23 cellular contexts compared by ENCODE assay signal in genomic region chr17:14372905-14373559, GRCh38.
DNase-seq lines count a peak whose midpoint lies in the region; ATAC-seq and TF ChIP-seq lines count a peak whose summit lies in the region.
"Had no signal": no experiment of that assay in that cellular context is flagged by ENCODE, and none has a peak within 500 bp of the region (broad histone marks: within the 10 kb centered on the region; RNA-seq: fewer than 3 reads in every experiment).

No MANE protein-coding gene starts in this region.

- H3K27ac ChIP-seq in neural progenitor cell (no peak overlapping the region), Karpas-422 (ENCODE audit: low read length) (no peak overlapping the region)
- H3K27ac ChIP-seq in CD8-positive, alpha-beta memory T cell (ENCODE audit: low read depth, low read length) = no peak overlapping the region
- H3K27ac ChIP-seq: sigmoid colon, SK-N-MC, thoracic aorta had no signal

- H3K9me3 Mint-ChIP-seq in Caco-2 (ENCODE audit: unreplicated experiment) (no peaks in the 10 kb centered on the region), WTC11 (peaks cover 2% of the 10 kb centered on the region), neural progenitor cell (no peaks in the 10 kb centered on the region)
- no peaks in the 10 kb centered on the region for H3K9me3 Mint-ChIP-seq in CD8-positive, alpha-beta memory T cell
- H3K9me3 Mint-ChIP-seq: activated B cell treated with CpG ODN at 0.5 μM for 24 hours; activated CD4-positive, alpha-beta memory T cell treated with anti-CD3 and anti-CD28 coated beads, Interleukin-2, amount 10 ng/mL, durations not matched to agents 7 days and 5 days; CD4-positive, alpha-beta T cell; stimulated activated memory B cell treated with anti-CD40 and anti-IgM and Interleukin-4, amounts not matched to agents 10 μg/mL and 1 μg/mL and 100 μg/mL, for 72 hours had no signal

- 0 out of 2 replicates have a peak, but pooled peaks cover 8% of the 10 kb centered on the region for H3K4me1 ChIP-seq in Caco-2
- peaks cover 19% of the 10 kb centered on the region for H3K4me1 ChIP-seq in neural progenitor cell
- H3K4me1 ChIP-seq in Karpas-422 (ENCODE audit: low read length) = no peaks in the 10 kb centered on the region
- no peaks in the 10 kb centered on the region for H3K4me1 ChIP-seq in CD8-positive, alpha-beta memory T cell (ENCODE audit: insufficient read depth, low read length)
- H3K4me1 ChIP-seq: sigmoid colon had no signal

- no peaks in the 10 kb centered on the region for H3K27me3 ChIP-seq in Caco-2 (replicated peaks; ENCODE audit: control insufficient read depth, insufficient read depth, low read length)
- no peaks in the 10 kb centered on the region for H3K27me3 ChIP-seq in neural progenitor cell
- no peaks in the 10 kb centered on the region for H3K27me3 ChIP-seq in Karpas-422 (ENCODE audit: low read length)
- no peaks in the 10 kb centered on the region for H3K27me3 ChIP-seq in CD8-positive, alpha-beta memory T cell (ENCODE audit: insufficient read depth, low read length, poor library complexity, severe bottlenecking)
- H3K27me3 ChIP-seq: sigmoid colon had no signal

- H3K9ac ChIP-seq in neural progenitor cell (no peak overlapping the region), Karpas-422 (ENCODE audit: low read length) (no peak overlapping the region)

- POLR2A ChIA-PET in Caco-2 (lab: Charles Lee) (interaction anchor here (0.7 kb wide), 1 partner anchor 32 kb away, joined by 5 read pairs; no protein-coding TSS in a partner anchor), WTC11 (lab: Charles Lee) (no interaction called here)
- POLR2A ChIA-PET in CD8-positive, alpha-beta memory T cell (lab: Charles Lee) = no interaction called here

- H3K4me1 Mint-ChIP-seq in Caco-2 (ENCODE audit: low read depth, unreplicated experiment) = peaks cover 15% of the 10 kb centered on the region
- peaks cover 26% of the 10 kb centered on the region for H3K4me1 Mint-ChIP-seq in WTC11
- H3K4me1 Mint-ChIP-seq in neural progenitor cell = peaks cover 34% of the 10 kb centered on the region
- peaks cover 0 to 2% (median 0%) of the 10 kb centered on the region in 3 donors for H3K4me1 Mint-ChIP-seq in CD8-positive, alpha-beta memory T cell
- H3K4me1 Mint-ChIP-seq: activated B cell treated with CpG ODN at 0.5 μM for 24 hours; activated CD4-positive, alpha-beta memory T cell treated with anti-CD3 and anti-CD28 coated beads, Interleukin-2, amount 10 ng/mL, durations not matched to agents 7 days and 5 days; stimulated activated memory B cell treated with anti-CD40 and anti-IgM and Interleukin-4, amounts not matched to agents 10 μg/mL and 1 μg/mL and 100 μg/mL, for 72 hours had no signal

- peak; percentile 62 to 72 for DNase-seq in Caco-2
- DNase-seq in WTC11 (ENCODE audit: low spot score) = peak; percentile 17
- DNase-seq in islet precursor cell = peak; percentile 67
- DNase-seq in neural progenitor cell (ENCODE audit: low spot score) = peak; percentile 57
- no peak for DNase-seq in Karpas-422
- DNase-seq in left colon = no peak
- DNase-seq in NCI-H526 treated with DMSO at 0.1 percent for 48 hours (lab: John Stamatoyannopoulos, UW) = no peak
- DNase-seq in CD8-positive, alpha-beta memory T cell = no peak
- DNase-seq: activated B cell treated with CpG ODN at 0.5 μM for 24 hours; activated CD4-positive, alpha-beta memory T cell treated with anti-CD3 and anti-CD28 coated beads, Interleukin-2, amount 10 ng/mL, durations not matched to agents 7 days and 5 days; activated T-cell treated with anti-CD3 and anti-CD28 coated beads for 4 hours; amygdala; caudate nucleus; CD4-positive, alpha-beta T cell; erythroblast; GF-D8; left cardiac atrium; mucosa of descending colon; NCI-H1694; sigmoid colon had no signal

- CTCF ChIA-PET in Caco-2 (lab: Charles Lee) (no interaction called here), WTC11 (lab: Charles Lee) (interaction anchor here (0.6 to 0.9 kb wide), 3 partner anchors 17 to 441 kb away, joined by 3 to 5 read pairs (median 3); no protein-coding TSS in a partner anchor)
- CTCF ChIA-PET in CD8-positive, alpha-beta memory T cell (lab: Charles Lee) = no interaction called here

- H2AFZ ChIP-seq in neural progenitor cell (replicated peaks) = peak overlapping the region; percentile 7
- H2AFZ ChIP-seq in Karpas-422 (ENCODE audit: low read length) = no peak overlapping the region

- H3K4me3 ChIP-seq in Caco-2 (ENCODE audit: low read depth, low read length) = no peak overlapping the region
- no peak overlapping the region for H3K4me3 ChIP-seq in neural progenitor cell
- H3K4me3 ChIP-seq in Karpas-422 (ENCODE audit: low read length) = no peak overlapping the region
- no peak overlapping the region for H3K4me3 ChIP-seq in CD8-positive, alpha-beta memory T cell (ENCODE audit: low read length)
- H3K4me3 ChIP-seq: mucosa of descending colon, sigmoid colon, SK-N-MC, thoracic aorta had no signal

- peak overlapping the region; percentile 22 for H3K4me2 ChIP-seq in neural progenitor cell
- no peak overlapping the region for H3K4me2 ChIP-seq in Karpas-422 (ENCODE audit: low read depth, low read length, poor library complexity, severe bottlenecking)

- H3K36me3 ChIP-seq in Caco-2 (ENCODE audit: control insufficient read depth, insufficient read depth, low read length) (no peaks in the 10 kb centered on the region), neural progenitor cell (no peaks in the 10 kb centered on the region), Karpas-422 (ENCODE audit: insufficient read depth, low read length) (no peaks in the 10 kb centered on the region)
- H3K36me3 ChIP-seq in CD8-positive, alpha-beta memory T cell (ENCODE audit: insufficient read depth, low read length) = no peaks in the 10 kb centered on the region
- H3K36me3 ChIP-seq: sigmoid colon, thoracic aorta had no signal

- no peaks in the 10 kb centered on the region for H3K9me3 ChIP-seq in Caco-2
- no peaks in the 10 kb centered on the region for H3K9me3 ChIP-seq in neural progenitor cell (ENCODE audit: low read depth)
- H3K9me3 ChIP-seq in Karpas-422 (ENCODE audit: low read length) = no peaks in the 10 kb centered on the region
- no peaks in the 10 kb centered on the region for H3K9me3 ChIP-seq in CD8-positive, alpha-beta memory T cell (ENCODE audit: low read length)
- H3K9me3 ChIP-seq: mucosa of descending colon, sigmoid colon, thoracic aorta had no signal

- TF ChIP-seq CTCF in Caco-2 (IDR thresholded peaks at IDR 0.05; ENCODE audit: insufficient read depth in 1 of 2, low read depth in 1 of 2, low read length in 1 of 2, severe bottlenecking in 1 of 2, unreplicated experiment in 1 of 2) = no peak
- no peak for TF ChIP-seq CTCF in WTC11 (IDR thresholded peaks at IDR 0.05)
- TF ChIP-seq CTCF in neural progenitor cell (IDR thresholded peaks at IDR 0.05) = no peak

- no TSS peak for BruUV-seq in Caco-2 (replicated peaks; lab: Mats Ljungman, UMichigan)

- H3K27me3 Mint-ChIP-seq in Caco-2 (ENCODE audit: insufficient read depth, unreplicated experiment) (no peaks in the 10 kb centered on the region), WTC11 (ENCODE audit: low read depth) (no peaks in the 10 kb centered on the region; the same call in 1 of the 2 replicates), neural progenitor cell (ENCODE audit: insufficient read depth, low read depth) (peaks cover 2% of the 10 kb centered on the region)
- H3K27me3 Mint-ChIP-seq in CD8-positive, alpha-beta memory T cell = peaks cover 0 to 1% of the 10 kb centered on the region in 2 donors
- H3K27me3 Mint-ChIP-seq: activated CD4-positive, alpha-beta memory T cell treated with anti-CD3 and anti-CD28 coated beads, Interleukin-2, amount 10 ng/mL, durations not matched to agents 7 days and 5 days; CD4-positive, alpha-beta T cell had no signal

- H4K20me1 ChIP-seq in neural progenitor cell (ENCODE audit: low read depth) (no peaks in the 10 kb centered on the region), Karpas-422 (ENCODE audit: insufficient read depth, low read depth, low read length) (no peaks in the 10 kb centered on the region)

- peaks cover 7% of the 10 kb centered on the region for H3F3A ChIP-seq in neural progenitor cell (ENCODE audit: low read depth)

- intact Hi-C loops in Caco-2 (cut with micrococcal nuclease; ENCODE audit: unreplicated experiment) = loop anchor here (10.0 kb wide), 1 partner anchor 68 kb away; the partner anchor contains the start of gene HS3ST3B1
- intact Hi-C loops in left colon (cut with DNase I, micrococcal nuclease) = no loop called here

- H3K36me3 Mint-ChIP-seq in Caco-2 (ENCODE audit: insufficient read depth, unreplicated experiment) (no peaks in the 10 kb centered on the region), WTC11 (no peaks in the 10 kb centered on the region), neural progenitor cell (no peaks in the 10 kb centered on the region)
- no peaks in the 10 kb centered on the region for H3K36me3 Mint-ChIP-seq in CD8-positive, alpha-beta memory T cell
- H3K36me3 Mint-ChIP-seq: stimulated activated memory B cell treated with anti-CD40 and anti-IgM and Interleukin-4, amounts not matched to agents 10 μg/mL and 1 μg/mL and 100 μg/mL, for 72 hours had no signal

- ATAC-seq in WTC11 (peak; percentile 58), left colon (no peak)
- ATAC-seq: mucosa of descending colon; stimulated activated memory B cell treated with anti-CD40 and anti-IgM and Interleukin-4, amounts not matched to agents 10 μg/mL and 1 μg/mL and 100 μg/mL, for 72 hours had no signal

- H3K27ac Mint-ChIP-seq in Caco-2 (ENCODE audit: unreplicated experiment) (peak overlapping the region; percentile 50), WTC11 (no peak overlapping the region; the same call in 1 of the 2 replicates), neural progenitor cell (peak overlapping the region; percentile 72)
- H3K27ac Mint-ChIP-seq in CD8-positive, alpha-beta memory T cell = no peak overlapping the region
- H3K27ac Mint-ChIP-seq: activated B cell treated with CpG ODN at 0.5 μM for 24 hours; activated CD4-positive, alpha-beta memory T cell treated with anti-CD3 and anti-CD28 coated beads, Interleukin-2, amount 10 ng/mL, durations not matched to agents 7 days and 5 days; CD4-positive, alpha-beta T cell; stimulated activated memory B cell treated with anti-CD40 and anti-IgM and Interleukin-4, amounts not matched to agents 10 μg/mL and 1 μg/mL and 100 μg/mL, for 72 hours had no signal

- no peaks in the 10 kb centered on the region for H3K79me2 ChIP-seq in neural progenitor cell (ENCODE audit: low read depth)
- H3K79me2 ChIP-seq in Karpas-422 (ENCODE audit: low read length) = no peaks in the 10 kb centered on the region

- H3K4me3 Mint-ChIP-seq in Caco-2 (ENCODE audit: unreplicated experiment) (peak overlapping the region; percentile 59), WTC11 (no peak overlapping the region), neural progenitor cell (no peak overlapping the region)
- H3K4me3 Mint-ChIP-seq in CD8-positive, alpha-beta memory T cell = no peak overlapping the region
- H3K4me3 Mint-ChIP-seq: activated B cell treated with CpG ODN at 0.5 μM for 24 hours; activated CD4-positive, alpha-beta memory T cell treated with anti-CD3 and anti-CD28 coated beads, Interleukin-2, amount 10 ng/mL, durations not matched to agents 7 days and 5 days; CD4-positive, alpha-beta T cell; stimulated activated memory B cell treated with anti-CD40 and anti-IgM and Interleukin-4, amounts not matched to agents 10 μg/mL and 1 μg/mL and 100 μg/mL, for 72 hours had no signal

- no peaks in the 10 kb centered on the region for H3K9me2 ChIP-seq in Karpas-422 (replicated peaks; ENCODE audit: insufficient read depth, low read length)

TF ChIP-seq in WTC11, 78 proteins besides CTCF, POLR2A, EP300 and RAD21 (continues in another document):
- no peak for TF ChIP-seq SMAD4 (CRISPR knock-in tag; IDR thresholded peaks at IDR 0.05)

Comparison
In these comparisons a context has a peak if more than half of its experiments do, and no peak if none do; other contexts are left out.
1. DNase-seq: peak in Caco-2 (2 of 2), WTC11 (single experiment), islet precursor cell (single experiment) and neural progenitor cell (single experiment); none in Karpas-422 (single experiment), left colon (0 of 2), NCI-H526 treated with DMSO at 0.1 percent for 48 hours (single experiment) and CD8-positive, alpha-beta memory T cell (0 of 5).
2. H3K27ac Mint-ChIP-seq: peak in Caco-2 (single experiment) and neural progenitor cell (single experiment); none in WTC11 (single experiment) and CD8-positive, alpha-beta memory T cell (0 of 8).